ENCODE assay signal across 23 cellular contexts in genomic region chr3:21163961-21164360, GRCh38.
"Had no signal": no experiment of that assay in that cellular context is flagged by ENCODE, and none has a peak within 500 bp of the region (broad histone marks: within the 10 kb centered on the region; RNA-seq: fewer than 3 reads in every experiment).

No MANE protein-coding gene starts in this region.

- H3K27ac ChIP-seq: breast epithelium, epithelial cell of prostate, heart left ventricle, parathyroid adenoma, right lobe of liver, skin epidermis, stomach, uterus, VCaP had no signal

- H3K4me3 ChIP-seq: breast epithelium, heart left ventricle, right lobe of liver, skin epidermis, stomach, uterus had no signal

- H3K4me1 ChIP-seq: breast epithelium, heart left ventricle, parathyroid adenoma, right lobe of liver, stomach, uterus had no signal

- H3K9ac ChIP-seq: parathyroid adenoma had no signal

- H3K27me3 ChIP-seq: breast epithelium, heart left ventricle, right lobe of liver, stomach, uterus had no signal

- H3K9me3 ChIP-seq: breast epithelium, heart left ventricle, right lobe of liver, stomach, uterus had no signal

- H3K36me3 ChIP-seq: breast epithelium, heart left ventricle, right lobe of liver, stomach, uterus had no signal

- DNase-seq: activated CD4-positive, alpha-beta memory T cell treated with anti-CD3 and anti-CD28 coated beads, Interleukin-2, amount 10 ng/mL, durations not matched to agents 7 days and 5 days; activated CD4-positive, alpha-beta T cell treated with anti-CD3 and anti-CD28 coated beads, Interleukin-2, amount 10 ng/mL, durations not matched to agents 24 days and 14 days; activated effector memory CD4-positive, alpha-beta T cell treated with Interleukin-2 at 50 U/mL for 16 hours; activated naive CD4-positive, alpha-beta T cell treated with anti-CD3 and anti-CD28 coated beads for 36 hours; activated naive CD8-positive, alpha-beta T cell treated with anti-CD3 and anti-CD28 coated beads, Interleukin-2, amount 10 ng/mL, durations not matched to agents 7 days and 5 days; activated T-cell treated with anti-CD3 and anti-CD28 coated beads, Interleukin-2, amount 50 U/mL, for 72 hours; amniotic stem cell; heart left ventricle; islet precursor cell; left cardiac atrium; nucleus accumbens; right lobe of liver; stimulated activated CD4-positive, alpha-beta T cell treated with anti-CD3 and anti-CD28 coated beads, Interleukin-2, amount 100 ng/mL, for 24 hours; stomach; trophoblast cell; uterus had no signal

- H3K79me2 ChIP-seq: parathyroid adenoma had no signal

- ATAC-seq: activated CD4-positive, CD25-positive, alpha-beta regulatory T cell treated with anti-CD3 and anti-CD28 coated beads, Interleukin-2, amount 50 U/mL, for 24 hours; activated T-cell treated with anti-CD3 and anti-CD28 coated beads, Interleukin-2, amount 50 U/mL, for 72 hours; heart left ventricle; left cardiac atrium; right lobe of liver; stimulated activated effector memory CD8-positive, alpha-beta T cell treated with anti-CD3 and anti-CD28 coated beads, Interleukin-12 subunit alpha, Interleukin-12 subunit beta, amount 100 ng/mL, for 72 hours had no signal

- H2AFZ ChIP-seq: parathyroid adenoma had no signal
